In the genomic region with DNA sequence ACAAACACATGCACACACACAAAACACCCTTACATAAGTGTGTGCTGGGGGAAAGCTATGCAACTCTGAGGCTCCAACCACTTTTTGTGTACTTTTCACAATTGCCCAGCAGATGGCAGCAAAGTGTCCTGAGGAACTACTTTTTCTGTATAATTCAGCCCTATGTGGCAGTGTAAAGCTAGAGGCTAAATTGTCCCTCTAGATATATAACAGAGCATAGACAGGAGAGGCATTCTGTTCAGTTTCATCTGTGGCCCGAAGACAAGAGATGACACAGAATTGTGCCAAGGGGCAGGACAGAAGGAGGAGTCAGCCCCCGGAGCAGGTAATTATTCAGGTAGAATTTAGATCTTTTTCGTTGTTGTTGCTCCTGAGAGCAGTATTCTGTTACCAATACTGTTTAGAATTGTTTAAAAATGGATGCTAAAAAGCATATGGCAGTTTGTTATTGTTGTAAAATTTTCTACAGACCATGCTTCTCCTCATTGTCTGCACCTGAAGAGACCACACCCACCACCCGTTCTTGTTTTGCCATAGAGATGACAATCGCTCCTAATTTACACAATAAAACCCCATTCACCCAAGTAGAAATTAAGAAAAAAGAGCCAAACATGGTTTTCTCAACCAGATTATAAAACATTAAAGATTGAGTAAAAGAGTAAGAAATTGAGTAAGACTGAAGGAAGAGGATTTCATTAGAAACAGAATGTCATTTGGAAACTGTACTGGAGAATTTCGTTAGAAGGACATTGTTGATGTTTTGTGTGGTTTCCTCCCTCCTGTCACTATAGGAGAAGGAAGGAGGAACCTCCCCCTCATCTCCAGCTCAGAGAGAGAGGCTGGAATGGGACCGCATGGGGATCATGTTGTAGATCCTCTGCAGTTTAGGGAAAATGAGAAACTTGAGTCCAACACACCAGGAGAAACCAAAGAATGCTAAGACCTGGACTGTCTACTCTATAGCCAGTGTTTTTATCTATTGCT, we compare ENCODE assay signal across 2 cellular contexts.
TF ChIP-seq lines count a peak whose summit lies in the region.

No MANE protein-coding gene starts in this region.

TF ChIP-seq in IMR-90, 13 proteins besides CTCF, POLR2A, EP300 and RAD21:
- TF ChIP-seq ELK1 (IDR thresholded peaks at IDR 0.05; ENCODE audit: borderline replicate concordance, low read depth, low read length) (no peak), RFX5 (IDR thresholded peaks at IDR 0.05; ENCODE audit: low read depth, low read length) (no peak)

TF ChIP-seq in neural cell, 6 proteins besides CTCF, POLR2A, EP300 and RAD21:
- no peak for TF ChIP-seq EZH2 (IDR thresholded peaks at IDR 0.05; ENCODE audit: borderline replicate concordance, insufficient read depth, low read length, poor library complexity, severe bottlenecking)
- TF ChIP-seq SMC3 (conservative IDR thresholded peaks at IDR 0.05; ENCODE audit: poor library complexity), result peak; percentile 85
- TF ChIP-seq MXI1 (conservative IDR thresholded peaks at IDR 0.05; ENCODE audit: poor library complexity, severe bottlenecking), result no peak
